Comparison of ENCODE assay signal across 9 cellular contexts in genomic region chr3:158106773-158107461, GRCh38. TPM values are rescaled to one million over a fixed set of nuclear protein-coding genes. Genes with fewer than 3 reads are reported as not detected.
DNase-seq lines count a peak whose midpoint lies in the region; ATAC-seq and TF ChIP-seq lines count a peak whose summit lies in the region.
"Had no signal": no experiment of that assay in that cellular context is flagged by ENCODE, and none has a peak within 500 bp of the region (broad histone marks: within the 10 kb centered on the region; RNA-seq: fewer than 3 reads in every experiment).

No MANE protein-coding gene starts in this region.

- TF ChIP-seq CTCF in CD4-positive, alpha-beta T cell (IDR thresholded peaks at IDR 0.05): no peak
- TF ChIP-seq CTCF in GM13977 (IDR thresholded peaks at IDR 0.05; ENCODE audit: extremely low read depth, insufficient read depth, missing control alignments) (no peak), fibroblast of mammary gland (conservative IDR thresholded peaks at IDR 0.05; ENCODE audit: control insufficient read depth, insufficient read depth, low read depth, low read length) (no peak)

- H3K27ac Mint-ChIP-seq in CD4-positive, alpha-beta T cell: peak overlapping the region; percentile 66
- no peak overlapping the region for H3K27ac Mint-ChIP-seq in stimulated activated naive CD8-positive, alpha-beta T cell treated with anti-CD3 and anti-CD28 coated beads, Interleukin-15, amount 100 ng/mL, for 72 hours

- peaks cover 18% of the 10 kb centered on the region for H3K9me3 ChIP-seq in CD4-positive, alpha-beta T cell (ENCODE audit: control insufficient read depth, low read length)

- in situ Hi-C loops in GM13977 (cut with MboI; ENCODE audit: low pct_unique_long_range_greater_than_20kb, low sequenced_read_pairs, unreplicated experiment): loop anchor here (25.0 kb wide), 2 partner anchors 205 to 305 kb away; no protein-coding TSS in a partner anchor

- peaks cover 66% of the 10 kb centered on the region for H3K4me1 Mint-ChIP-seq in CD4-positive, alpha-beta T cell (ENCODE audit: low read depth)
- peaks cover 72% of the 10 kb centered on the region for H3K4me1 Mint-ChIP-seq in stimulated activated naive CD8-positive, alpha-beta T cell treated with anti-CD3 and anti-CD28 coated beads, Interleukin-15, amount 100 ng/mL, for 72 hours

- peaks cover 75% of the 10 kb centered on the region for H3K27me3 ChIP-seq in CD4-positive, alpha-beta T cell (ENCODE audit: control insufficient read depth, insufficient read depth, low read length)

- peaks cover 20% of the 10 kb centered on the region for H3K36me3 Mint-ChIP-seq in CD4-positive, alpha-beta T cell (ENCODE audit: low read depth)

- POLR2A ChIA-PET in CD4-positive, alpha-beta T cell (lab: Charles Lee): interaction anchor here (0.6 kb wide), 1 partner anchor 23 kb away, joined by 3 read pairs; no protein-coding TSS in a partner anchor

- H3K9me3 Mint-ChIP-seq in CD4-positive, alpha-beta T cell: peaks cover 7% of the 10 kb centered on the region
- no peaks in the 10 kb centered on the region for H3K9me3 Mint-ChIP-seq in stimulated activated naive CD8-positive, alpha-beta T cell treated with anti-CD3 and anti-CD28 coated beads, Interleukin-15, amount 100 ng/mL, for 72 hours

- no peak for ATAC-seq in CD4-positive, alpha-beta T cell (ENCODE audit: poor library complexity)
- no peak for ATAC-seq in stimulated activated naive CD8-positive, alpha-beta T cell treated with anti-CD3 and anti-CD28 coated beads, Interleukin-15, amount 100 ng/mL, for 72 hours
- ATAC-seq in HG02588 (IDR thresholded peaks at IDR 0.05; ENCODE audit: unreplicated experiment): no peak

- H3K4me3 ChIP-seq in fibroblast of mammary gland (ENCODE audit: control insufficient read depth, low read depth, low read length): peak overlapping the region; percentile 66

- peak in 1 of 10 experiments; percentile 16 for DNase-seq in CD4-positive, alpha-beta T cell
- peak; percentile 30 for DNase-seq in GM13977 (ENCODE audit: low spot score)
- DNase-seq in SHP77 treated with DMSO at 0.1 percent for 48 hours (lab: John Stamatoyannopoulos, UW): peak; percentile 23
- DNase-seq in fibroblast of mammary gland (ENCODE audit: low read depth): peak; percentile 30
- peak in 1 of 2 donors; percentile 16 for DNase-seq in stimulated activated naive CD8-positive, alpha-beta T cell treated with anti-CD3 and anti-CD28 coated beads, Interleukin-15, amount 100 ng/mL, for 72 hours
- DNase-seq in HT-29 (ENCODE audit: low spot score): no peak
- DNase-seq in mesenteric fat pad (ENCODE audit: low spot score): no peak

- peaks cover 77% of the 10 kb centered on the region for H3K27me3 Mint-ChIP-seq in CD4-positive, alpha-beta T cell
- peaks cover 73% of the 10 kb centered on the region for H3K27me3 Mint-ChIP-seq in stimulated activated naive CD8-positive, alpha-beta T cell treated with anti-CD3 and anti-CD28 coated beads, Interleukin-15, amount 100 ng/mL, for 72 hours

- H3K27ac ChIP-seq in CD4-positive, alpha-beta T cell (ENCODE audit: low read depth, low read length): no peak overlapping the region
- H3K27ac ChIP-seq: upper lobe of left lung had no signal

- intact Hi-C loops in CD4-positive, alpha-beta T cell (cut with DNase I, micrococcal nuclease): no loop called here

- CTCF ChIA-PET in CD4-positive, alpha-beta T cell (lab: Charles Lee): no interaction called here

- peak overlapping the region; percentile 83 for H3K4me3 Mint-ChIP-seq in CD4-positive, alpha-beta T cell
- H3K4me3 Mint-ChIP-seq in stimulated activated naive CD8-positive, alpha-beta T cell treated with anti-CD3 and anti-CD28 coated beads, Interleukin-15, amount 100 ng/mL, for 72 hours: peak overlapping the region; percentile 91 to 95

RNA-seq across cellular contexts. Expression of gene SHOX2, which starts 0.7 kb away (rescaled TPM):
- not detected for total RNA-seq in CD4-positive, alpha-beta T cell
- not detected in 2 replicates for total RNA-seq in HT-29 (2014; rRNA removed; shearing (Covaris generic))
- 0.35 TPM for total RNA-seq in mesenteric fat pad

RNA-seq across cellular contexts. Expression of gene RSRC1, which starts 3.0 kb away (rescaled TPM):
- 10 to 100 TPM; 22.3 to 24.6 TPM for total RNA-seq in CD4-positive, alpha-beta T cell
- 17.4 and 17.8 TPM in 2 replicates for total RNA-seq in HT-29 (2014; rRNA removed; shearing (Covaris generic))
- total RNA-seq in mesenteric fat pad: 28.8 TPM

Comparison
In these comparisons a context has a peak if more than half of its experiments do, and no peak if none do; other contexts are left out.
1. DNase-seq: peak in GM13977 (single experiment), SHP77 treated with DMSO at 0.1 percent for 48 hours (single experiment) and fibroblast of mammary gland (single experiment); none in HT-29 (single experiment) and mesenteric fat pad (single experiment).